ENCODE assay signal across 9 cellular contexts in the genomic region with DNA sequence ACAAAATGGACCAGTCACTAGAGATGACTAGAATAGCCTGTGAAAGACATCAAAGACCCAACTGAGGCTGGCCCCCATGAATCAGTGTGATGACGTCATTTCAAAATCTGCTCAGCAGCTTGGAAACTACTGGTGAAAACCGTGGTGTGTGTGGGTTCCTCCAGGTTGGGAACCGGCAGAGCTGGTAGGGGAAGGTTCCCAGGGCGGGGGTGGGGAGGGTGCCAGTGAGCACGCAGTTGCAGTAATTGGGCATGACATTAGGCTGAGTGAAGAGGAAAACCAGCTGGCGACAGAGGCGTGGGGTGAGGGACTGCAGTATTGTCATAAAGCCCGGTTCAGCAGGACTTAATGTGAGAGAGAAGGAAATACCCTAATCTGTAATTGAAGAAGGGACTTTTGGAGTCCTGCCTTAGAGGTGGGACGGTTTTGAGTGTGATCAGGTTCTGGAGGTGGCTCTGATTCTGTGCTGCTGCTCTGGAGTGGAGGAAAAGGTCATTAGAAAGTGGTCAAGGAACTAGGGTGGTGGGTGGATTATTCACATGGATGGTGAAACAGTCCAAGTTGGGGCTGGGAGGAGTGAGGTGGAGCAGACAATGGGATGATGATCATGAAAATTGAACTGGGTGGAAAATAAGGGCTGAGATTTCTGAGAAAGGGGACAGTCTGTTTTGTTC. TPM values are rescaled to one million over a fixed set of nuclear protein-coding genes. Genes with fewer than 3 reads are reported as not detected.
A peak's percentile ranks its signal among the peaks of the same experiment; 100 is the strongest.
DNase-seq lines count a peak whose midpoint lies in the region; ATAC-seq, FAIRE-seq and TF ChIP-seq lines count a peak whose summit lies in the region.
"Had no signal": no experiment of that assay in that cellular context is flagged by ENCODE, and none has a peak within 500 bp of the region (broad histone marks: within the 10 kb centered on the region; RNA-seq: fewer than 3 reads in every experiment).

No MANE protein-coding gene starts in this region.

- H3K4me3 Mint-ChIP-seq in activated CD8-positive, alpha-beta memory T cell treated with anti-CD3 and anti-CD28 coated beads, Interleukin-2, amount 10 ng/mL, durations not matched to agents 7 days and 5 days = no peak overlapping the region
- H3K4me3 Mint-ChIP-seq: activated naive CD8-positive, alpha-beta T cell had no signal

- CTCF ChIA-PET in activated CD8-positive, alpha-beta memory T cell treated with anti-CD3 and anti-CD28 coated beads, Interleukin-2, amount 10 ng/mL, durations not matched to agents 7 days and 5 days (lab: Charles Lee) = interaction anchor here (0.8 to 2.6 kb wide), 6 partner anchors 53 to 733 kb away, joined by 3 to 24 read pairs (median 4); a partner anchor contains a TSS

- H3K27ac Mint-ChIP-seq in activated CD8-positive, alpha-beta memory T cell treated with anti-CD3 and anti-CD28 coated beads, Interleukin-2, amount 10 ng/mL, durations not matched to agents 7 days and 5 days = peak overlapping the region; percentile 43
- H3K27ac Mint-ChIP-seq: activated naive CD8-positive, alpha-beta T cell had no signal

- H3K9me3 ChIP-seq in keratinocyte (ENCODE audit: control insufficient read depth, low read depth, low read length) = no peaks in the 10 kb centered on the region

- no peak for TF ChIP-seq CTCF in keratinocyte (optimal IDR thresholded peaks at IDR 0.05 in 1 of 3, IDR thresholded peaks at IDR 0.05 in 1 of 3, conservative IDR thresholded peaks at IDR 0.05 in 1 of 3; ENCODE audit: extremely low read depth in 1 of 3, insufficient read depth in 2 of 3, low read length in 3 of 3)

- H3K27ac ChIP-seq in keratinocyte (ENCODE audit: control insufficient read depth, insufficient read depth, low read length) (peak overlapping the region; percentile 68), substantia nigra (ENCODE audit: low read depth, low read length, poor library complexity, severe bottlenecking) (peak overlapping the region; percentile 30)

- H2AFZ ChIP-seq in keratinocyte (ENCODE audit: control insufficient read depth, low read length) = no peak overlapping the region

- H4K20me1 ChIP-seq in keratinocyte (ENCODE audit: control insufficient read depth, extremely low read depth, insufficient read depth, low read length) = no peaks in the 10 kb centered on the region

- H3K9me1 ChIP-seq in keratinocyte (ENCODE audit: control insufficient read depth, extremely low read depth, insufficient read depth, low read length) = no peaks in the 10 kb centered on the region

- H3K36me3 Mint-ChIP-seq in activated CD8-positive, alpha-beta memory T cell treated with anti-CD3 and anti-CD28 coated beads, Interleukin-2, amount 10 ng/mL, durations not matched to agents 7 days and 5 days = no peaks in the 10 kb centered on the region
- H3K36me3 Mint-ChIP-seq: activated naive CD8-positive, alpha-beta T cell had no signal

- peak overlapping the region; percentile 72 for H3K4me2 ChIP-seq in keratinocyte (ENCODE audit: control insufficient read depth, extremely low read depth, insufficient read depth, low read depth, low read length)

- no peaks in the 10 kb centered on the region for H3K27me3 Mint-ChIP-seq in activated CD8-positive, alpha-beta memory T cell treated with anti-CD3 and anti-CD28 coated beads, Interleukin-2, amount 10 ng/mL, durations not matched to agents 7 days and 5 days

- peaks cover 0 to 7% of the 10 kb centered on the region in 2 experiments for H3K36me3 ChIP-seq in keratinocyte (ENCODE audit: control insufficient read depth in 2 of 2, extremely low read depth in 1 of 2, insufficient read depth in 2 of 2, low read length in 2 of 2)

- H3K4me1 ChIP-seq in keratinocyte (ENCODE audit: control insufficient read depth, extremely low read depth, insufficient read depth, low read length) = peaks cover 10% of the 10 kb centered on the region

- dilution Hi-C loops in keratinocyte (cut with MboI; ENCODE audit: extremely low pct_ligation_motif_present, low sequenced_read_pairs) = no loop called here

- peak; percentile 59 for DNase-seq in stimulated activated naive CD4-positive, alpha-beta T cell treated with Interleukin-2 at 50 U/mL for 16 hours (lab: John Stamatoyannopoulos, UW)
- no peak for DNase-seq in stimulated activated naive CD4-positive, alpha-beta T cell (lab: John Stamatoyannopoulos, UW)
- DNase-seq in activated CD8-positive, alpha-beta memory T cell treated with anti-CD3 and anti-CD28 coated beads, Interleukin-2, amount 10 ng/mL, durations not matched to agents 7 days and 5 days = peak; percentile 53
- DNase-seq in keratinocyte (ENCODE audit: low read depth, low spot score) (no peak), substantia nigra (lab: John Stamatoyannopoulos, UW) (peak in 2 of 49 donors; percentile 3 to 47), erythroblast (lab: John Stamatoyannopoulos, UW) (no peak)
- DNase-seq in effector CD8-positive, alpha-beta T cell (lab: John Stamatoyannopoulos, UW) = no peak

- peak overlapping the region; percentile 46 for H3K9ac ChIP-seq in keratinocyte (ENCODE audit: control insufficient read depth, extremely low read depth, insufficient read depth, low read length)

- no peaks in the 10 kb centered on the region for H3K27me3 ChIP-seq in keratinocyte (ENCODE audit: control insufficient read depth, extremely low read depth, insufficient read depth, low read length)

- no peak for TF ChIP-seq POLR2A in erythroblast (IDR thresholded peaks at IDR 0.05; ENCODE audit: low read length)

- H3K9me3 Mint-ChIP-seq in activated CD8-positive, alpha-beta memory T cell treated with anti-CD3 and anti-CD28 coated beads, Interleukin-2, amount 10 ng/mL, durations not matched to agents 7 days and 5 days (ENCODE audit: low read depth) = no peaks in the 10 kb centered on the region

- H3K4me3 ChIP-seq in keratinocyte (ENCODE audit: control insufficient read depth in 2 of 3, extremely low read depth in 1 of 3, insufficient read depth in 2 of 3, low read depth in 1 of 3, low read length in 3 of 3) = peak overlapping the region in 1 of 3 experiments; percentile 21

- no peak for FAIRE-seq in keratinocyte (lab: Jason Lieb, UNC)

- peaks cover 23% of the 10 kb centered on the region for H3K4me1 Mint-ChIP-seq in activated CD8-positive, alpha-beta memory T cell treated with anti-CD3 and anti-CD28 coated beads, Interleukin-2, amount 10 ng/mL, durations not matched to agents 7 days and 5 days

- ATAC-seq in HG03135 (IDR thresholded peaks at IDR 0.05; ENCODE audit: unreplicated experiment) = peak; percentile 58
- peak; percentile 37 for ATAC-seq in activated CD8-positive, alpha-beta memory T cell treated with anti-CD3 and anti-CD28 coated beads, Interleukin-2, amount 10 ng/mL, durations not matched to agents 7 days and 5 days

- no peaks in the 10 kb centered on the region for H3K79me2 ChIP-seq in keratinocyte (ENCODE audit: control insufficient read depth, insufficient read depth, low read length)

RNA-seq across cellular contexts. Expression of a gene that starts 52.0 kb away (rescaled TPM):
- 10 to 100 TPM; 54.1 to 82.8 TPM for total RNA-seq in activated CD8-positive, alpha-beta memory T cell treated with anti-CD3 and anti-CD28 coated beads, Interleukin-2, amount 10 ng/mL, durations not matched to agents 7 days and 5 days
- polyA plus RNA-seq in keratinocyte = 17.4 to 38.0 TPM (median 35.4 TPM) in 3 replicates
- 33.8 TPM for polyA plus RNA-seq in keratinocyte (2011; ENCODE audit: low read depth)
- 22.6 and 31.8 TPM in 2 replicates for polyA plus RNA-seq in keratinocyte (2011; cell fraction: cytosol; rRNA removed)
- polyA plus RNA-seq in keratinocyte (2011; cell fraction: nucleus; rRNA removed) = 25.1 and 30.7 TPM in 2 replicates
- 29.0 and 35.1 TPM in 2 replicates for polyA plus RNA-seq in keratinocyte (2012; ENCODE audit: low replicate concordance)
- polyA minus RNA-seq in keratinocyte = 15.2 to 38.6 TPM (median 23.4 TPM) in 3 replicates
- polyA minus RNA-seq in keratinocyte (2011; cell fraction: cytosol; rRNA and poly(A)+ RNA removed) = 31.1 TPM
- 21.8 and 39.6 TPM in 2 replicates for polyA minus RNA-seq in keratinocyte (2011; cell fraction: nucleus; rRNA and poly(A)+ RNA removed)

Comparison
In these comparisons a context has a peak if more than half of its experiments do, and no peak if none do; other contexts are left out.
1. DNase-seq: peak in stimulated activated naive CD4-positive, alpha-beta T cell treated with Interleukin-2 at 50 U/mL for 16 hours (single experiment) and activated CD8-positive, alpha-beta memory T cell treated with anti-CD3 and anti-CD28 coated beads, Interleukin-2, amount 10 ng/mL, durations not matched to agents 7 days and 5 days (single experiment); none in stimulated activated naive CD4-positive, alpha-beta T cell (0 of 6), keratinocyte (single experiment), effector CD8-positive, alpha-beta T cell (single experiment) and erythroblast (0 of 2).